ENCODE assay signal across 28 cellular contexts in genomic region chr7:55961994-55962393, GRCh38. TPM values are rescaled to one million over a fixed set of nuclear protein-coding genes. Genes with fewer than 3 reads are reported as not detected.
DNase-seq lines count a peak whose midpoint lies in the region; ATAC-seq and TF ChIP-seq lines count a peak whose summit lies in the region.
"Had no signal": no experiment of that assay in that cellular context is flagged by ENCODE, and none has a peak within 500 bp of the region (broad histone marks: within the 10 kb centered on the region; RNA-seq: fewer than 3 reads in every experiment).

No MANE protein-coding gene starts in this region.

- H3K27me3 ChIP-seq in osteoblast (ENCODE audit: insufficient read depth, low read length) = no peaks in the 10 kb centered on the region
- H3K27me3 ChIP-seq: esophagus squamous epithelium, ovary, right atrium auricular region, spleen, vagina had no signal

- H3K4me2 ChIP-seq in osteoblast (ENCODE audit: insufficient read depth, low read length) = no peak overlapping the region

- H3K4me1 ChIP-seq in osteoblast (ENCODE audit: insufficient read depth, low read length) = peaks cover 10% of the 10 kb centered on the region

- H3K4me3 ChIP-seq in epithelial cell of esophagus (ENCODE audit: low read length) (no peak overlapping the region), osteoblast (ENCODE audit: insufficient read depth, low read length) (no peak overlapping the region)
- H3K4me3 ChIP-seq: esophagus squamous epithelium, left ventricle myocardium inferior, ovary, right atrium auricular region, spleen, thoracic aorta, vagina had no signal

- TF ChIP-seq CTCF in epithelial cell of esophagus (IDR thresholded peaks at IDR 0.05; ENCODE audit: insufficient read depth, low read depth, low read length, missing control alignments) (no peak), osteoblast (IDR thresholded peaks at IDR 0.05; ENCODE audit: extremely low read depth, low read depth, low read length) (no peak)

- H4K20me1 ChIP-seq in osteoblast (ENCODE audit: insufficient read depth, low read length) = peaks cover 4% of the 10 kb centered on the region

- no peak overlapping the region for H2AFZ ChIP-seq in osteoblast (ENCODE audit: low read length)

- peaks cover 18% of the 10 kb centered on the region for H3K79me2 ChIP-seq in osteoblast (ENCODE audit: insufficient read depth, low read length)

- no peak for ATAC-seq in GM21381 (IDR thresholded peaks at IDR 0.05; ENCODE audit: unreplicated experiment)
- ATAC-seq: activated CD8-positive, alpha-beta memory T cell treated with anti-CD3 and anti-CD28 coated beads, Interleukin-2, amount 10 ng/mL, durations not matched to agents 7 days and 5 days; natural killer cell treated with Interleukin-12 subunit alpha and Interleukin-12 subunit beta and Interleukin-15 and Interleukin-18, amount 100 ng/mL, for 72 hours; SK-N-SH treated with all-trans-retinoic acid at 6 μM for 48 hours; stimulated activated naive CD8-positive, alpha-beta T cell treated with anti-CD3 and anti-CD28 coated beads, Interleukin-15, Interleukin-2, amounts not matched to agents 100 U/mL and 50 U/mL, for 24 hours had no signal

- DNase-seq in HCEC 1CT = peak; percentile 27
- peak; percentile 35 for DNase-seq in RPMI7951 (ENCODE audit: low read depth)
- peak; percentile 79 for DNase-seq in epithelial cell of esophagus (ENCODE audit: low read depth)
- DNase-seq in osteoblast (ENCODE audit: insufficient read length, low spot score, missing footprints) = peak; percentile 17
- DNase-seq in NCI-H1048 (lab: John Stamatoyannopoulos, UW) = no peak
- DNase-seq in midbrain (lab: John Stamatoyannopoulos, UW) = no peak
- DNase-seq: activated CD4-positive, alpha-beta T cell treated with anti-CD3 and anti-CD28 coated beads, Interleukin-2, amount 50 U/mL, for 1 hour; activated CD8-positive, alpha-beta memory T cell treated with anti-CD3 and anti-CD28 coated beads, Interleukin-2, amount 10 ng/mL, durations not matched to agents 7 days and 5 days; cerebellar nuclear complex; effector CD4-positive, alpha-beta T cell; esophagus squamous epithelium; KG1; left ventricle myocardium inferior; NCI-H1694; NCI-H2171 treated with DMSO at 0.1 percent for 48 hours; NCI-H69; ovary; spleen; stimulated activated CD4-positive, alpha-beta T cell treated with anti-CD3 and anti-CD28 coated beads, Interleukin-4, amount 100 ng/mL, for 1 hour; stimulated activated naive CD8-positive, alpha-beta T cell treated with anti-CD3 and anti-CD28 coated beads, Interleukin-15, Interleukin-2, amounts not matched to agents 100 U/mL and 50 U/mL, for 24 hours had no signal

- peaks cover 2% of the 10 kb centered on the region for H3K36me3 ChIP-seq in osteoblast (ENCODE audit: insufficient read depth, low read length)
- H3K36me3 ChIP-seq: left ventricle myocardium inferior, ovary, right atrium auricular region, thoracic aorta, vagina had no signal

- H3K9me3 ChIP-seq in osteoblast (ENCODE audit: low read depth, low read length) = no peaks in the 10 kb centered on the region
- H3K9me3 ChIP-seq: esophagus squamous epithelium, left ventricle myocardium inferior, ovary, right atrium auricular region, spleen, thoracic aorta, vagina had no signal

- no peak overlapping the region for H3K27ac ChIP-seq in osteoblast (ENCODE audit: low read depth, low read length)
- H3K27ac ChIP-seq: C4-2B, left ventricle myocardium inferior, ovary, right atrium auricular region, spleen, thoracic aorta, vagina, VCaP had no signal

RNA-seq across cellular contexts. Expression of gene NIPSNAP2, which starts 2.4 kb away (rescaled TPM):
- 66.2 and 76.7 TPM in 2 replicates for total RNA-seq in RPMI7951 (2014; rRNA removed; shearing (Covaris generic))
- 51.0 and 56.9 TPM in 2 replicates for total RNA-seq in osteoblast

RNA-seq across cellular contexts. Expression of gene MRPS17, which starts 10.3 kb away (rescaled TPM):
- total RNA-seq in RPMI7951 (2014; rRNA removed; shearing (Covaris generic)) = 29.7 and 29.9 TPM in 2 replicates
- total RNA-seq in osteoblast = 13.0 and 13.4 TPM in 2 replicates

Comparison
In these comparisons a context has a peak if more than half of its experiments do, and no peak if none do; other contexts are left out.
1. DNase-seq: peak in HCEC 1CT (single experiment), RPMI7951 (single experiment), epithelial cell of esophagus (single experiment) and osteoblast (single experiment); none in NCI-H1048 (single experiment) and midbrain (single experiment).